ENCODE assay signal across 10 cellular contexts in the genomic region with DNA sequence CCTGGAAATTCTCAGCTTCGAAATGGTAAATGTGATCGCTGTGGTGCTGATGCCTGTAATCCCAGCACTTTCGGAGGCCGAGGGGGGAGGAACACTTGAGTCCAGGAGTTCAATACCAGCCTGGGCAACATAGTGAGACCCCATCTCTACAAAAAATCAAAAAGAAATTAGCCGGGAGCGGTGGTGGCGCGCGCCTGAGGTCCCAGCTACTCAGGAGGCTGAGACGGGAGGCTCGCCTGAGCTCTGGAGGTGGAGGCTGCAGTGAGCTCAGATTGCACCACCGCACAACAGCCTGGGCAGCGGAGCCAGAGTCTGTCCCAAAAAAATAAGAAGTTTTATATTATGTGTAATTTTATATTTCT. TPM values are rescaled to one million over a fixed set of nuclear protein-coding genes. Genes with fewer than 3 reads are reported as not detected.
DNase-seq lines count a peak whose midpoint lies in the region; ATAC-seq and TF ChIP-seq lines count a peak whose summit lies in the region.
"Had no signal": no experiment of that assay in that cellular context is flagged by ENCODE, and none has a peak within 500 bp of the region (broad histone marks: within the 10 kb centered on the region; RNA-seq: fewer than 3 reads in every experiment).

No MANE protein-coding gene starts in this region.

- no peaks in the 10 kb centered on the region for H4K20me1 ChIP-seq in mammary epithelial cell (ENCODE audit: insufficient read depth, low read length)

- no peak for TF ChIP-seq CTCF in 22Rv1 (IDR thresholded peaks at IDR 0.05)
- TF ChIP-seq CTCF in mammary epithelial cell (conservative IDR thresholded peaks at IDR 0.05 in 1 of 2, IDR thresholded peaks at IDR 0.05 in 1 of 2; ENCODE audit: extremely low read depth in 1 of 2, insufficient read depth in 1 of 2, low read depth in 1 of 2, low read length in 2 of 2): no peak

- no TSS peak for BruUV-seq in mammary epithelial cell (replicated peaks; lab: Mats Ljungman, UMichigan)

- H3K4me2 ChIP-seq in mammary epithelial cell (ENCODE audit: insufficient read depth, low read depth, low read length): peak overlapping the region; percentile 100

- H3K27me3 ChIP-seq in mammary epithelial cell (ENCODE audit: insufficient read depth, low read length): no peaks in the 10 kb centered on the region
- no peaks in the 10 kb centered on the region for H3K27me3 ChIP-seq in mucosa of rectum (ENCODE audit: control insufficient read depth in 2 of 2, insufficient read depth in 2 of 2, low read length in 2 of 2)

- H3K27ac ChIP-seq in 22Rv1 (peak overlapping the region; percentile 78), mammary epithelial cell (ENCODE audit: insufficient read depth, low read depth, low read length) (peak overlapping the region; percentile 57), mucosa of rectum (ENCODE audit: low read depth in 2 of 2, low read length in 2 of 2) (peak overlapping the region in 1 of 2 donors; percentile 83)

- dilution Hi-C loops in mammary epithelial cell (cut with HindIII; ENCODE audit: low sequenced_read_pairs): no loop called here

- H3K9ac ChIP-seq in mammary epithelial cell (ENCODE audit: insufficient read depth, low read length) (peak overlapping the region; percentile 72), mucosa of rectum (ENCODE audit: low read depth in 1 of 2, low read length in 2 of 2) (peak overlapping the region; percentile 79 to 90)

- H3K36me3 ChIP-seq in mammary epithelial cell (ENCODE audit: insufficient read depth, low read length): peaks cover 14% of the 10 kb centered on the region
- H3K36me3 ChIP-seq in mucosa of rectum (ENCODE audit: control insufficient read depth in 2 of 2, insufficient read depth in 2 of 2, low read length in 2 of 2): peaks cover 10 to 21% of the 10 kb centered on the region in 2 donors

- ATAC-seq in HG03439 (IDR thresholded peaks at IDR 0.05; ENCODE audit: unreplicated experiment): peak; percentile 13
- ATAC-seq in HG03196 (IDR thresholded peaks at IDR 0.05; ENCODE audit: unreplicated experiment): no peak
- no peak for ATAC-seq in GM21381 (IDR thresholded peaks at IDR 0.05; ENCODE audit: unreplicated experiment)

- CTCF ChIA-PET in mammary epithelial cell (lab: Charles Lee; ENCODE audit: low non-redundant PET): no interaction called here

- H3K4me1 ChIP-seq in mammary epithelial cell (ENCODE audit: insufficient read depth, low read length) (peaks cover 18% of the 10 kb centered on the region), mucosa of rectum (ENCODE audit: control insufficient read depth in 2 of 2, insufficient read depth in 2 of 2, low read length in 2 of 2) (peaks cover 13 to 18% of the 10 kb centered on the region in 2 donors)

- intact Hi-C loops in mammary epithelial cell (cut with micrococcal nuclease): loop anchor here (2.0 kb wide), 1 partner anchor 33 kb away; no protein-coding TSS in a partner anchor

- H3K4me3 ChIP-seq in mammary epithelial cell (replicated peaks in 1 of 3; ENCODE audit: insufficient read depth in 1 of 3, low read depth in 2 of 3, low read length in 3 of 3): peak overlapping the region; percentile 59 to 100 (median 99)
- H3K4me3 ChIP-seq in mucosa of rectum (ENCODE audit: low read length in 2 of 2): peak overlapping the region; percentile 91 to 94

- DNase-seq in mammary epithelial cell (no peak), SKM-1 treated with dmso at 0.1 percent for 144 hours (lab: John Stamatoyannopoulos, UW; ENCODE audit: unreplicated experiment) (no peak)
- DNase-seq in effector CD4-positive, alpha-beta T cell: no peak

- WGBS in mammary epithelial cell (ENCODE audit: low coverage, missing lambda C conversion rate): 38% methylated on average over 10 of the region's 13 CpGs

- H3K9me3 ChIP-seq in mammary epithelial cell (replicated peaks; ENCODE audit: insufficient read depth, low read length) (no peaks in the 10 kb centered on the region), mucosa of rectum (ENCODE audit: control insufficient read depth in 2 of 2, low read length in 2 of 2) (no peaks in the 10 kb centered on the region)

- peak overlapping the region; percentile 90 for H2AFZ ChIP-seq in mammary epithelial cell (ENCODE audit: low read depth, low read length)

- in situ Hi-C loops in mammary epithelial cell (cut with MboI; ENCODE audit: low sequenced_read_pairs in 2 of 2): no loop called here

- H3K79me2 ChIP-seq in mammary epithelial cell (ENCODE audit: insufficient read depth, low read length): peaks cover 60% of the 10 kb centered on the region

RNA-seq across cellular contexts. Expression of a gene that starts 0.8 kb away (rescaled TPM):
- 100 to 1,000 TPM in 1 of 2 donors, 10 to 100 TPM in 1; 56.7 to 115 TPM for total RNA-seq in mammary epithelial cell
- 157 TPM for polyA plus RNA-seq in mammary epithelial cell
- 119 TPM for polyA minus RNA-seq in mammary epithelial cell

RNA-seq across cellular contexts. Expression of a gene that starts 8.8 kb away (rescaled TPM):
- 100 to 1,000 TPM; 103 to 140 TPM for total RNA-seq in mammary epithelial cell
- polyA plus RNA-seq in mammary epithelial cell: 64.9 TPM
- polyA minus RNA-seq in mammary epithelial cell: 21.9 TPM

RNA-seq across cellular contexts. Expression of a gene that starts 13.1 kb away (rescaled TPM):
- 1 to 10 TPM; 3.1 to 7.5 TPM for total RNA-seq in mammary epithelial cell
- 3.6 TPM for polyA plus RNA-seq in mammary epithelial cell
- polyA minus RNA-seq in mammary epithelial cell: 9.3 TPM
- total RNA-seq: myocyte, SK-MEL-5 had no signal

RNA-seq across cellular contexts. Expression of a gene that starts 27.6 kb away (rescaled TPM):
- 10 to 100 TPM; 11.3 to 27.3 TPM for total RNA-seq in mammary epithelial cell
- polyA plus RNA-seq in mammary epithelial cell: 4.2 TPM
- 1.2 TPM for polyA minus RNA-seq in mammary epithelial cell

RNA-seq across cellular contexts. Expression of a gene that starts 32.9 kb away (rescaled TPM):
- 100 to 1,000 TPM in 1 of 2 donors, 10 to 100 TPM in 1; 85.0 to 167 TPM for total RNA-seq in mammary epithelial cell
- polyA plus RNA-seq in mammary epithelial cell: 125 TPM
- 47.4 TPM for polyA minus RNA-seq in mammary epithelial cell
